13 cellular contexts compared by ENCODE assay signal in the genomic region with DNA sequence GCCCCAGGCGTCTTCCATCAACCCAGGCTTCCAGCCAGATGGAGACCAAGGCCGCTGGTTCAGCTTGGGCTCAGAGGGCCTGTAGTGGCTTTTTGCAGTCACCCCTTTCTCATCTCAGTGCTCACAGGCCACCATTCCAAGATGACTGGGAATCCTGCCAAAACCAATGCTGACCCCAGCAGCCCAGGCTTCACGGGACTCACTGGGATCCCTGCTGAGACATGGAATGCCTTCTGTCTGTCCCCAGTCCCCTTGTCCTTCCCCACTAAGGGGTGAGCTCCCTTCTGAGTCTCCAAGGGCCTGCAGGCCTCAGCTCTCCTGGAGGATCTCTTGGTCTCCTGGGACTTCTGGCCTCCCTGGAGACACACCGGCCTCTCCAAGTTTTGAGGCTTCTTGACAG.
"Had no signal": no experiment of that assay in that cellular context is flagged by ENCODE, and none has a peak within 500 bp of the region (broad histone marks: within the 10 kb centered on the region; RNA-seq: fewer than 3 reads in every experiment).

No MANE protein-coding gene starts in this region.

- H3K4me1 ChIP-seq: gastroesophageal sphincter, lower lobe of right lung had no signal

- H3K27ac ChIP-seq: gastroesophageal sphincter, heart right ventricle, lower lobe of right lung, thoracic aorta had no signal

- H3K36me3 ChIP-seq: gastroesophageal sphincter, heart right ventricle, lower lobe of right lung, thoracic aorta had no signal

- H3K4me1 Mint-ChIP-seq: mesothelial cell of epicardium had no signal

- H3K27me3 ChIP-seq: gastroesophageal sphincter had no signal

- DNase-seq: activated CD4-positive, CD25-positive, alpha-beta regulatory T cell treated with anti-CD3 and anti-CD28 coated beads, Interleukin-2, amount 50 U/mL, for 72 hours; activated naive CD4-positive, alpha-beta T cell; erythroblast; heart right ventricle; lower lobe of right lung; nephron progenitor cell; stimulated activated CD4-positive, alpha-beta T cell treated with anti-CD3 and anti-CD28 coated beads, Interleukin-1b, Interleukin-23, amount 100 ng/mL, for 48 hours; T1000 had no signal

- H3K36me3 Mint-ChIP-seq: mesothelial cell of epicardium had no signal

- H3K4me3 ChIP-seq: gastroesophageal sphincter, heart right ventricle, lower lobe of right lung, thoracic aorta had no signal

- H3K9me3 Mint-ChIP-seq: activated T-helper 1 cell treated with anti-CD3 and anti-CD28 coated beads, Interleukin-12 subunit alpha, Interleukin-12 subunit beta, Interleukin-2, Interleukin-4 antibody, amounts not matched to agents 30 ng/mL and 10 ng/mL and 1 ng/mL, durations not matched to agents 14 hours and 24 hours and 36 hours; mesothelial cell of epicardium; nephron progenitor cell had no signal

- H3K9me3 ChIP-seq: gastroesophageal sphincter, heart right ventricle, lower lobe of right lung, thoracic aorta had no signal

- H3K4me3 Mint-ChIP-seq: activated T-helper 1 cell treated with anti-CD3 and anti-CD28 coated beads, Interleukin-12 subunit alpha, Interleukin-12 subunit beta, Interleukin-2, Interleukin-4 antibody, amounts not matched to agents 30 ng/mL and 10 ng/mL and 1 ng/mL, durations not matched to agents 14 hours and 24 hours and 36 hours; mesothelial cell of epicardium; nephron progenitor cell had no signal

- ATAC-seq: gastroesophageal sphincter, heart right ventricle, lower lobe of right lung, sciatic nerve had no signal

- H3K27ac Mint-ChIP-seq: activated T-helper 1 cell treated with anti-CD3 and anti-CD28 coated beads, Interleukin-12 subunit alpha, Interleukin-12 subunit beta, Interleukin-2, Interleukin-4 antibody, amounts not matched to agents 30 ng/mL and 10 ng/mL and 1 ng/mL, durations not matched to agents 14 hours and 24 hours and 36 hours; mesothelial cell of epicardium; nephron progenitor cell had no signal
